ENCODE assay signal across 8 cellular contexts in genomic region chr5:108380531-108381021, GRCh38. TPM values are rescaled to one million over a fixed set of nuclear protein-coding genes. Genes with fewer than 3 reads are reported as not detected.
DNase-seq lines count a peak whose midpoint lies in the region; ATAC-seq, FAIRE-seq and TF ChIP-seq lines count a peak whose summit lies in the region.

No MANE protein-coding gene starts in this region.

- TF ChIP-seq POLR2A in upper lobe of left lung (IDR thresholded peaks at IDR 0.05) = no peak

- DNase-seq in A172 (ENCODE audit: low spot score) = peak; percentile 21
- DNase-seq in NT2/D1 (ENCODE audit: low read depth, low spot score) = peak; percentile 33
- DNase-seq in activated T-helper 9 cell treated with anti-CD3 and anti-CD28 coated beads, Interleukin-2, amount 50 U/mL, for 16 hours (ENCODE audit: low read depth) = peak; percentile 42
- peak; percentile 34 to 38 for DNase-seq in frontal cortex (ENCODE audit: low spot score in 2 of 2)
- peak; percentile 65 for DNase-seq in osteoblast (ENCODE audit: insufficient read length, low spot score, missing footprints)
- peak; percentile 56 to 89 for DNase-seq in upper lobe of left lung

- no peaks in the 10 kb centered on the region for H3K4me1 ChIP-seq in NT2/D1 (ENCODE audit: insufficient read depth, insufficient read length)
- peaks cover 20% of the 10 kb centered on the region for H3K4me1 ChIP-seq in osteoblast (ENCODE audit: insufficient read depth, low read length)
- H3K4me1 ChIP-seq in upper lobe of left lung = peaks cover 11 to 30% (median 15%) of the 10 kb centered on the region in 4 donors

- H3K4me3 ChIP-seq in NT2/D1 (ENCODE audit: insufficient read length, low read depth) = peak overlapping the region; percentile 56
- peak overlapping the region; percentile 86 for H3K4me3 ChIP-seq in osteoblast (ENCODE audit: insufficient read depth, low read length)
- peak overlapping the region; percentile 80 to 96 (median 89) for H3K4me3 ChIP-seq in upper lobe of left lung

- TF ChIP-seq CTCF in osteoblast (IDR thresholded peaks at IDR 0.05; ENCODE audit: extremely low read depth, low read depth, low read length) = no peak
- TF ChIP-seq CTCF in upper lobe of left lung (IDR thresholded peaks at IDR 0.05) = no peak

- H3K79me2 ChIP-seq in osteoblast (ENCODE audit: insufficient read depth, low read length) = peaks cover 38% of the 10 kb centered on the region

- ATAC-seq in GM18502 (IDR thresholded peaks at IDR 0.05; ENCODE audit: poor library complexity, unreplicated experiment) (peak; percentile 35), HG02885 (IDR thresholded peaks at IDR 0.05; ENCODE audit: poor library complexity, unreplicated experiment) (peak; percentile 29), upper lobe of left lung (ENCODE audit: low FRiP score in 2 of 2) (no peak)

- WGBS in upper lobe of left lung, 2 donors = 0 to 1% methylated on average over 10 to 32 of the region's 43 CpGs

- H3K36me3 ChIP-seq in NT2/D1 (ENCODE audit: insufficient read depth, insufficient read length, low read length) (no peaks in the 10 kb centered on the region), osteoblast (ENCODE audit: insufficient read depth, low read length) (no peaks in the 10 kb centered on the region), upper lobe of left lung (no peaks in the 10 kb centered on the region)

- H3K27ac ChIP-seq in osteoblast (ENCODE audit: low read depth, low read length) (no peak overlapping the region), upper lobe of left lung (peak overlapping the region; percentile 99 to 100 (median 100))

- H3K9me3 ChIP-seq in NT2/D1 (ENCODE audit: insufficient read depth, low read length) (peaks cover 8% of the 10 kb centered on the region), osteoblast (ENCODE audit: low read depth, low read length) (no peaks in the 10 kb centered on the region), upper lobe of left lung (peaks cover 5 to 8% (median 5%) of the 10 kb centered on the region in 4 donors)

- H4K20me1 ChIP-seq in osteoblast (ENCODE audit: insufficient read depth, low read length) = peaks cover 15% of the 10 kb centered on the region

- peak overlapping the region; percentile 75 for H2AFZ ChIP-seq in osteoblast (ENCODE audit: low read length)

- peak overlapping the region; percentile 89 for H3K4me2 ChIP-seq in osteoblast (ENCODE audit: insufficient read depth, low read length)

- H3K9ac ChIP-seq in NT2/D1 (ENCODE audit: insufficient read length, low read depth) = peak overlapping the region; percentile 79

- no peak for FAIRE-seq in frontal cortex (lab: Jason Lieb, UNC)

- H3K27me3 ChIP-seq in NT2/D1 (ENCODE audit: insufficient read depth, insufficient read length) (no peaks in the 10 kb centered on the region), osteoblast (ENCODE audit: insufficient read depth, low read length) (no peaks in the 10 kb centered on the region), upper lobe of left lung (no peaks in the 10 kb centered on the region)

- no peak for TF ChIP-seq EP300 in upper lobe of left lung (IDR thresholded peaks at IDR 0.05)

RNA-seq across cellular contexts. Expression of gene FBXL17, which starts 1.3 kb away (rescaled TPM):
- 15.4 and 15.5 TPM in 2 replicates for total RNA-seq in A172 (2014; rRNA removed; shearing (Covaris generic))
- 55.4 TPM for total RNA-seq in frontal cortex
- total RNA-seq in osteoblast = 19.5 and 21.5 TPM in 2 replicates
- total RNA-seq in upper lobe of left lung = 10 to 100 TPM in 5 of 6 donors, 1 to 10 TPM in 1; 10.0 to 47.1 (median 16.9) TPM

Comparison
In these comparisons a context has a peak if more than half of its experiments do, and no peak if none do; other contexts are left out.
1. DNase-seq: peak in every context shown above with its lines; median percentile 72 in upper lobe of left lung; 65 in osteoblast; 42 in activated T-helper 9 cell treated with anti-CD3 and anti-CD28 coated beads, Interleukin-2, amount 50 U/mL, for 16 hours; 36 in frontal cortex; 33 in NT2/D1; 21 in A172.
2. ATAC-seq: peak in GM18502 (single experiment) and HG02885 (single experiment); none in upper lobe of left lung (0 of 2).
3. Peak in every context shown above with its lines, with median percentiles within 50 percentile points of each other: H3K4me3 ChIP-seq.